In genomic region chr2:97728091-97728596, GRCh38 we compare ENCODE assay signal across 9 cellular contexts. TPM values are rescaled to one million over a fixed set of nuclear protein-coding genes. Genes with fewer than 3 reads are reported as not detected.
DNase-seq lines count a peak whose midpoint lies in the region; ATAC-seq, FAIRE-seq and TF ChIP-seq lines count a peak whose summit lies in the region.
"Had no signal": no experiment of that assay in that cellular context is flagged by ENCODE, and none has a peak within 500 bp of the region (broad histone marks: within the 10 kb centered on the region; RNA-seq: fewer than 3 reads in every experiment).

No MANE protein-coding gene starts in this region.

- H3K27ac Mint-ChIP-seq in GM23338 (no peak overlapping the region), immature natural killer cell (peak overlapping the region; percentile 84 to 98 (median 90))
- H3K27ac Mint-ChIP-seq in activated naive CD4-positive, alpha-beta T cell treated with anti-CD3 and anti-CD28 coated beads, Interleukin-2, amount 50 U/mL, for 24 hours: peak overlapping the region; percentile 91

- ATAC-seq in GM23338: no peak
- ATAC-seq in HG03378 (IDR thresholded peaks at IDR 0.05; ENCODE audit: unreplicated experiment): no peak

- H3K36me3 ChIP-seq in GM23338 (ENCODE audit: insufficient read depth): no peaks in the 10 kb centered on the region
- H3K36me3 ChIP-seq: prostate gland had no signal

- no peaks in the 10 kb centered on the region for H3K27me3 ChIP-seq in GM23338 (ENCODE audit: insufficient read depth)

- no peaks in the 10 kb centered on the region; the same call in 2 of the 3 replicates for H3K36me3 Mint-ChIP-seq in GM23338 (ENCODE audit: low read depth)
- peaks cover 27% of the 10 kb centered on the region for H3K36me3 Mint-ChIP-seq in activated naive CD4-positive, alpha-beta T cell treated with anti-CD3 and anti-CD28 coated beads, Interleukin-2, amount 50 U/mL, for 24 hours
- peaks cover 38 to 69% (median 40%) of the 10 kb centered on the region in 3 donors for H3K36me3 Mint-ChIP-seq in immature natural killer cell

- H3K27me3 Mint-ChIP-seq in GM23338 (ENCODE audit: insufficient read depth, low read depth, poor library complexity) (peaks cover 6% of the 10 kb centered on the region), immature natural killer cell (ENCODE audit: low read depth in 3 of 3) (peaks cover 2 to 7% (median 3%) of the 10 kb centered on the region in 3 donors)
- H3K27me3 Mint-ChIP-seq in activated naive CD4-positive, alpha-beta T cell treated with anti-CD3 and anti-CD28 coated beads, Interleukin-2, amount 50 U/mL, for 24 hours: no peaks in the 10 kb centered on the region

- H3K9me3 Mint-ChIP-seq in GM23338 (peaks cover 5% of the 10 kb centered on the region; the same call in 1 of the 3 replicates), immature natural killer cell (peaks cover 0 to 2% (median 0%) of the 10 kb centered on the region in 6 donors)
- H3K9me3 Mint-ChIP-seq in activated naive CD4-positive, alpha-beta T cell treated with anti-CD3 and anti-CD28 coated beads, Interleukin-2, amount 50 U/mL, for 24 hours: no peaks in the 10 kb centered on the region

- no peaks in the 10 kb centered on the region for H3F3A ChIP-seq in GM23338 (replicated peaks; ENCODE audit: low read depth)

- no peaks in the 10 kb centered on the region for H4K20me1 ChIP-seq in GM23338 (replicated peaks; ENCODE audit: insufficient read depth)

- peak overlapping the region; percentile 14; the same call in 1 of the 2 replicates for H2AFZ ChIP-seq in GM23338

- no peaks in the 10 kb centered on the region; the same call in 2 of the 3 replicates for H3K4me1 Mint-ChIP-seq in GM23338
- H3K4me1 Mint-ChIP-seq in activated naive CD4-positive, alpha-beta T cell treated with anti-CD3 and anti-CD28 coated beads, Interleukin-2, amount 50 U/mL, for 24 hours: peaks cover 76% of the 10 kb centered on the region
- peaks cover 94% of the 10 kb centered on the region in 2 donors for H3K4me1 Mint-ChIP-seq in immature natural killer cell

- no peak for FAIRE-seq in frontal cortex (lab: Jason Lieb, UNC)

- H3K4me3 Mint-ChIP-seq in GM23338: no peak overlapping the region
- no peak overlapping the region for H3K4me3 Mint-ChIP-seq in activated naive CD4-positive, alpha-beta T cell treated with anti-CD3 and anti-CD28 coated beads, Interleukin-2, amount 50 U/mL, for 24 hours
- H3K4me3 Mint-ChIP-seq in immature natural killer cell: peak overlapping the region; percentile 62 to 71 (median 69)

- H3K9me2 ChIP-seq in GM23338 (ENCODE audit: insufficient read depth): no peaks in the 10 kb centered on the region

- H3K79me2 ChIP-seq in GM23338 (replicated peaks; ENCODE audit: insufficient read depth): no peaks in the 10 kb centered on the region

- H3K27ac ChIP-seq in GM23338 (ENCODE audit: low read depth): no peak overlapping the region
- H3K27ac ChIP-seq: prostate gland had no signal

- no peaks in the 10 kb centered on the region for H3K4me1 ChIP-seq in GM23338 (ENCODE audit: insufficient read depth)
- H3K4me1 ChIP-seq: prostate gland had no signal

- no peak overlapping the region for H3K4me2 ChIP-seq in GM23338

- TF ChIP-seq CTCF in GM23338 (conservative IDR thresholded peaks at IDR 0.05; ENCODE audit: low read depth in 2 of 2): no peak

- H3K4me3 ChIP-seq in GM23338: no peak overlapping the region
- H3K4me3 ChIP-seq: prostate gland had no signal

- peak; percentile 41 for DNase-seq in AG08396 (ENCODE audit: low spot score)
- DNase-seq in GM23338 (ENCODE audit: low spot score): no peak
- peak; percentile 35 to 61 (median 53) for DNase-seq in immature natural killer cell
- DNase-seq in frontal cortex (ENCODE audit: low spot score in 2 of 2): no peak
- no peak for DNase-seq in HuH-7 (ENCODE audit: low spot score)
- no peak for DNase-seq in NCI-H226

TF ChIP-seq in GM23338, 12 proteins besides CTCF, POLR2A, EP300 and RAD21 (continues in another document):
- no peak for TF ChIP-seq ZNF331 (CRISPR knock-in tag; IDR thresholded peaks at IDR 0.05; ENCODE audit: low read depth)
- no peak for TF ChIP-seq ZNF114 (CRISPR knock-in tag; IDR thresholded peaks at IDR 0.05)
- no peak for TF ChIP-seq STAT1 (IDR thresholded peaks at IDR 0.05; ENCODE audit: unreplicated experiment)
- TF ChIP-seq POLR2AphosphoS5 (IDR thresholded peaks at IDR 0.05; ENCODE audit: low read depth): no peak
- no peak for TF ChIP-seq REST (IDR thresholded peaks at IDR 0.05; ENCODE audit: unreplicated experiment)
- TF ChIP-seq JUNB (IDR thresholded peaks at IDR 0.05; ENCODE audit: unreplicated experiment): no peak

RNA-seq across cellular contexts. Expression of gene ZAP70, which starts 14.8 kb away (rescaled TPM):
- 0.12 and 0.42 TPM in 2 replicates for total RNA-seq in GM23338 (2014; rRNA removed; shearing (Covaris generic))
- polyA plus RNA-seq in GM23338 (2016; fragmentation: Nextera tagmentation; extraction: Ambion mirVana): not detected in 2 replicates
- 100 to 1,000 TPM; 219 to 329 (median 246) TPM for polyA plus RNA-seq in immature natural killer cell
- 0.82 TPM for total RNA-seq in frontal cortex

RNA-seq across cellular contexts. Expression of gene C2orf92, which starts 58.6 kb away (rescaled TPM):
- total RNA-seq in GM23338 (2014; rRNA removed; shearing (Covaris generic)): 2.6 and 2.9 TPM in 2 replicates
- 1.7 and 2.6 TPM in 2 replicates for polyA plus RNA-seq in GM23338 (2016; fragmentation: Nextera tagmentation; extraction: Ambion mirVana)
- polyA plus RNA-seq in immature natural killer cell: under 1 TPM in 1 of 3 donors, not detected in 2; 0.37 TPM
- total RNA-seq in frontal cortex: 3.3 TPM

Comparison
In these comparisons a context has a peak if more than half of its experiments do, and no peak if none do; other contexts are left out.
1. DNase-seq: peak in AG08396 (single experiment) and immature natural killer cell (3 of 3); none in GM23338 (single experiment), frontal cortex (0 of 2), HuH-7 (single experiment) and NCI-H226 (single experiment).
2. H3K4me3 Mint-ChIP-seq: peak in immature natural killer cell (5 of 5); none in GM23338 (single experiment) and activated naive CD4-positive, alpha-beta T cell treated with anti-CD3 and anti-CD28 coated beads, Interleukin-2, amount 50 U/mL, for 24 hours (single experiment).